Comparison of ENCODE assay signal across 21 cellular contexts in the genomic region with DNA sequence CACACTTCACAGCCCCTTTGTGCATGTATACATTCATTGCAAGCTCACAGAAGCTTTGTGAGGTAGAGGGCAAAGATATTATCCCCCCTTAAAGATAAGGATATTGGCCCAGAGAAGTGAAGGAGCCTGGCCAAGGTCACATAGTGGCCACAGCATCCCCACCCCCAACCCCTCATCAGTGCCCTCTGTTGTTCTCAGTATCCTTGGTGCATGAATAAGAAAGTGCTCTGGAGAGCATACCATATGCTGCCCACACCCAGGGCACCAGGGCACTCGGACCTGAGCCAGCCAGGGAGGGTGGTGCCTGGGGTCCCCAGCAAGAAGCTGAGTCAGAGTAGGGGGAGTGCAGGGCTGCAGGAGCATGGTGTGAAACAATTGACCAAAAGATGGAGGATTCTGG. TPM values are rescaled to one million over a fixed set of nuclear protein-coding genes. Genes with fewer than 3 reads are reported as not detected.
A peak's percentile ranks its signal among the peaks of the same experiment; 100 is the strongest.
DNase-seq lines count a peak whose midpoint lies in the region; ATAC-seq and TF ChIP-seq lines count a peak whose summit lies in the region.
"Had no signal": no experiment of that assay in that cellular context is flagged by ENCODE, and none has a peak within 500 bp of the region (broad histone marks: within the 10 kb centered on the region; RNA-seq: fewer than 3 reads in every experiment).

No MANE protein-coding gene starts in this region.

- DNase-seq in RPMI7951 (ENCODE audit: low read depth) (peak; percentile 18), right cardiac atrium (no peak), osteocyte (ENCODE audit: extremely low spot score, unreplicated experiment) (no peak), tibial nerve (ENCODE audit: low spot score in 2 of 2) (no peak), NCI-H748 treated with DMSO at 0.1 percent for 48 hours (lab: John Stamatoyannopoulos, UW) (no peak)
- no peak for DNase-seq in activated T-cell treated with anti-CD3 and anti-CD28 coated beads, Interleukin-2, amount 50 U/mL, for 48 hours
- DNase-seq: activated CD4-positive, CD25-positive, alpha-beta regulatory T cell; activated naive CD4-positive, alpha-beta T cell treated with anti-CD3 and anti-CD28 coated beads, Interleukin-2, amount 50 U/mL, for 16 hours; Calu3; GF-D8; naive B cell; NCI-H187; NCI-H510A treated with DMSO at 0.1 percent for 48 hours; PC-3; stimulated activated naive CD4-positive, alpha-beta T cell treated with Interleukin-2 at 50 U/mL for 16 hours had no signal

- peaks cover 56 to 73% (median 70%) of the 10 kb centered on the region in 10 experiments for H3K4me1 ChIP-seq in BLaER1 treated with 17β-estradiol and CSF1 and Interleukin-3, amounts not matched to agents 10 nM and 100 nM
- H3K4me1 ChIP-seq in right cardiac atrium (ENCODE audit: control insufficient read depth, insufficient read depth, low read length) (peaks cover 41% of the 10 kb centered on the region), tibial nerve (peaks cover 0 to 40% (median 17%) of the 10 kb centered on the region in 4 donors)

- no peaks in the 10 kb centered on the region for H3K9me3 Mint-ChIP-seq in osteocyte (ENCODE audit: unreplicated experiment)

- no peak for TF ChIP-seq EP300 in tibial nerve (IDR thresholded peaks at IDR 0.05)

- H3K4me2 ChIP-seq in BLaER1 treated with 17β-estradiol and CSF1 and Interleukin-3, amounts not matched to agents 10 nM and 100 nM: peak overlapping the region; percentile 86 to 99 (median 97); a peak in 21 of 22 replicates

- ATAC-seq in right cardiac atrium: no peak
- ATAC-seq in GM21825 (IDR thresholded peaks at IDR 0.05; ENCODE audit: unreplicated experiment): no peak
- ATAC-seq: HCT116, left colon, PC-3 had no signal

- peaks cover 0 to 42% (median 15%) of the 10 kb centered on the region in 11 experiments; a peak in 13 of 22 replicates for H3K36me3 ChIP-seq in BLaER1 treated with 17β-estradiol and CSF1 and Interleukin-3, amounts not matched to agents 10 nM and 100 nM
- H3K36me3 ChIP-seq in tibial nerve: no peaks in the 10 kb centered on the region
- H3K36me3 ChIP-seq: breast epithelium had no signal

- no peaks in the 10 kb centered on the region for H3K27me3 Mint-ChIP-seq in osteocyte (ENCODE audit: unreplicated experiment)

- H3K9ac ChIP-seq in BLaER1 treated with 17β-estradiol and CSF1 and Interleukin-3, amounts not matched to agents 10 nM and 100 nM: peak overlapping the region in 9 of 11 experiments; percentile 80 to 92 (median 85); a peak in 10 of 22 replicates

- H3K9me3 ChIP-seq in BLaER1 treated with 17β-estradiol and CSF1 and Interleukin-3, amounts not matched to agents 10 nM and 100 nM (replicated peaks in 1 of 11): peaks cover 3 to 13% (median 7%) of the 10 kb centered on the region in 11 experiments; a peak in 19 of 22 replicates
- H3K9me3 ChIP-seq in right cardiac atrium (ENCODE audit: control insufficient read depth, low read length) (no peaks in the 10 kb centered on the region), tibial nerve (no peaks in the 10 kb centered on the region)
- H3K9me3 ChIP-seq: breast epithelium had no signal

- peaks cover 88% of the 10 kb centered on the region for H3K4me1 Mint-ChIP-seq in osteocyte (ENCODE audit: unreplicated experiment)

- H3K4me3 ChIP-seq in BLaER1 treated with 17β-estradiol and CSF1 and Interleukin-3, amounts not matched to agents 10 nM and 100 nM: peak overlapping the region in 4 of 10 experiments; percentile 71 to 85 (median 80); a peak in 5 of 20 replicates
- no peak overlapping the region for H3K4me3 ChIP-seq in right cardiac atrium (ENCODE audit: low read length)
- no peak overlapping the region for H3K4me3 ChIP-seq in tibial nerve
- H3K4me3 ChIP-seq: breast epithelium, skin epidermis had no signal

- peak overlapping the region in 9 of 11 experiments; percentile 44 to 94 (median 87); a peak in 16 of 22 replicates for H3K27ac ChIP-seq in BLaER1 treated with 17β-estradiol and CSF1 and Interleukin-3, amounts not matched to agents 10 nM and 100 nM
- H3K27ac ChIP-seq in right cardiac atrium (ENCODE audit: low read length) (peak overlapping the region; percentile 85), tibial nerve (peak overlapping the region in 1 of 4 donors; percentile 34)

- WGBS in right cardiac atrium: 68% methylated on average over 1 of the region's 1 CpG
- WGBS in tibial nerve, 2 donors: 23 to 38% methylated on average over 1 of the region's 1 CpG

- TF ChIP-seq CTCF in osteocyte (IDR thresholded peaks at IDR 0.05): no peak
- TF ChIP-seq CTCF in tibial nerve (IDR thresholded peaks at IDR 0.05): no peak

- H3K36me3 Mint-ChIP-seq in osteocyte (ENCODE audit: unreplicated experiment): no peaks in the 10 kb centered on the region

- H3K27ac Mint-ChIP-seq in osteocyte (ENCODE audit: unreplicated experiment): peak overlapping the region; percentile 95

- H4K20me1 ChIP-seq in BLaER1 treated with 17β-estradiol and CSF1 and Interleukin-3, amounts not matched to agents 10 nM and 100 nM: peaks cover 0 to 44% (median 0%) of the 10 kb centered on the region in 11 experiments; a peak in 6 of 22 replicates

- TF ChIP-seq POLR2A in tibial nerve (IDR thresholded peaks at IDR 0.05): no peak

- H3K4me3 Mint-ChIP-seq in osteocyte (ENCODE audit: unreplicated experiment): peak overlapping the region; percentile 59

- intact Hi-C loops in right cardiac atrium (cut with DNase I): no loop called here

- H3K27me3 ChIP-seq in BLaER1 treated with 17β-estradiol and CSF1 and Interleukin-3, amounts not matched to agents 10 nM and 100 nM: peaks cover 0 to 19% (median 17%) of the 10 kb centered on the region in 11 experiments; a peak in 14 of 22 replicates
- H3K27me3 ChIP-seq in right cardiac atrium (ENCODE audit: control insufficient read depth, insufficient read depth) (no peaks in the 10 kb centered on the region), tibial nerve (peaks cover 0 to 28% of the 10 kb centered on the region in 2 donors)

RNA-seq across cellular contexts. Expression of a gene that starts 3.3 kb away (rescaled TPM):
- 1.2 and 2.3 TPM in 2 replicates for total RNA-seq in RPMI7951 (2014; rRNA removed; shearing (Covaris generic))
- total RNA-seq in right cardiac atrium: 10 to 100 TPM; 42.0 to 49.4 (median 43.8) TPM
- polyA plus RNA-seq in right cardiac atrium: 36.7 TPM
- 68.8 and 72.0 TPM in 2 replicates for total RNA-seq in osteocyte
- 10 to 100 TPM in 1 of 4 donors, 1 to 10 TPM in 3; 4.2 to 12.0 (median 5.9) TPM for total RNA-seq in tibial nerve
